ENCODE assay signal across 9 cellular contexts in the genomic region with DNA sequence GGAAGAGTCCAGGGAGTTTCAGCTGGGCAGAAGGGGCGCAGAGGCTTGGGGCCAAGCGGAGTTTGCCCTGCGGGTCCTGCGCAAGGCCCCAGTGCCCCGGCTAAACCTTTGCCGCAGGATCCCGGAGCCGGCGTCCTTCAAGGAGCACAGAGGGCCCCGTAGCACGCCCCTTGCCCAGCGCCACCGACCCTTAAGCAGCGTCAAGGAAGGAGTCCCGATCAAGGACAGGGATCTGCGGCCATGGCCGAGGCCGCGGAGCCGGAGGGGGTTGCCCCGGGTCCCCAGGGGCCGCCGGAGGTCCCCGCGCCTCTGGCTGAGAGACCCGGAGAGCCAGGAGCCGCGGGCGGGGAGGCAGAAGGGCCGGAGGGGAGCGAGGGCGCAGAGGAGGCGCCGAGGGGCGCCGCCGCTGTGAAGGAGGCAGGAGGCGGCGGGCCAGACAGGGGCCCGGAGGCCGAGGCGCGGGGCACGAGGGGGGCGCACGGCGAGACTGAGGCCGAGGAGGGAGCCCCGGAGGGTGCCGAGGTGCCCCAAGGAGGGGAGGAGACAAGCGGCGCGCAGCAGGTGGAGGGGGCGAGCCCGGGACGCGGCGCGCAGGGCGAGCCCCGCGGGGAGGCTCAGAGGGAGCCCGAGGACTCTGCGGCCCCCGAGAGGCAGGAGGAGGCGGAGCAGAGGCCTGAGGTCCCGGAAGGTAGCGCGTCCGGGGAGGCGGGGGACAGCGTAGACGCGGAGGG. TPM values are rescaled to one million over a fixed set of nuclear protein-coding genes. Genes with fewer than 3 reads are reported as not detected.
DNase-seq lines count a peak whose midpoint lies in the region; ATAC-seq and TF ChIP-seq lines count a peak whose summit lies in the region.
"Had no signal": no experiment of that assay in that cellular context is flagged by ENCODE, and none has a peak within 500 bp of the region (broad histone marks: within the 10 kb centered on the region; RNA-seq: fewer than 3 reads in every experiment).

No MANE protein-coding gene starts in this region.

- no peaks in the 10 kb centered on the region for H3K36me3 ChIP-seq in colonic mucosa

- peak overlapping the region in 1 of 2 donors; percentile 54 for H3K9ac ChIP-seq in colonic mucosa (ENCODE audit: low read depth in 2 of 2, low read length in 2 of 2)

- peak overlapping the region; percentile 63 for H3K4me3 ChIP-seq in colonic mucosa
- H3K4me3 ChIP-seq: K562 had no signal

- peaks cover 89% of the 10 kb centered on the region for H3K27me3 Mint-ChIP-seq in nephron (ENCODE audit: low read depth)

- no peaks in the 10 kb centered on the region for H3K9me3 Mint-ChIP-seq in nephron

- H3K36me3 Mint-ChIP-seq in nephron (ENCODE audit: low read depth) = no peaks in the 10 kb centered on the region

- peaks cover 13% of the 10 kb centered on the region for H3K27me3 ChIP-seq in colonic mucosa

- no peaks in the 10 kb centered on the region for H3K9me3 ChIP-seq in colonic mucosa

- H3K4me3 Mint-ChIP-seq in nephron = peak overlapping the region; percentile 75 to 77 (median 76)

- DNase-seq in GM13977 (ENCODE audit: low spot score) (peak; percentile 81), colonic mucosa (no peak), NCI-H2107 (lab: John Stamatoyannopoulos, UW) (no peak), DMS114 treated with DMSO at 0.1 percent for 48 hours (lab: John Stamatoyannopoulos, UW; ENCODE audit: unreplicated experiment) (no peak), HuH-7 (ENCODE audit: low spot score) (no peak)

- intact Hi-C loops in colonic mucosa (cut with DNase I) = no loop called here

- H3K27ac ChIP-seq in colonic mucosa = no peak overlapping the region

- peaks cover 14% of the 10 kb centered on the region for H3K4me1 Mint-ChIP-seq in nephron

- H3K27ac Mint-ChIP-seq in nephron = no peak overlapping the region

- H3K4me1 ChIP-seq in colonic mucosa = no peaks in the 10 kb centered on the region

- in situ Hi-C loops in GM13977 (cut with MboI; ENCODE audit: low pct_unique_long_range_greater_than_20kb, low sequenced_read_pairs, unreplicated experiment) = no loop called here

- ATAC-seq in HG03108 (IDR thresholded peaks at IDR 0.05; ENCODE audit: unreplicated experiment) = peak; percentile 53
- no peak for ATAC-seq in GM18907 (IDR thresholded peaks at IDR 0.05; ENCODE audit: unreplicated experiment)
- ATAC-seq: K562 had no signal

- TF ChIP-seq CTCF in GM13977 (IDR thresholded peaks at IDR 0.05; ENCODE audit: extremely low read depth, insufficient read depth, missing control alignments) = no peak
- TF ChIP-seq CTCF in colonic mucosa (IDR thresholded peaks at IDR 0.05) = no peak
- no peak for TF ChIP-seq CTCF in nephron (IDR thresholded peaks at IDR 0.05; ENCODE audit: unreplicated experiment in 3 of 3)

RNA-seq across cellular contexts. Expression of a gene that starts 0.5 kb away (rescaled TPM):
- 10 to 100 TPM in 1 of 2 donors, 1 to 10 TPM in 1; 9.4 to 12.8 TPM for total RNA-seq in colonic mucosa
- total RNA-seq: K562 had no signal

RNA-seq across cellular contexts. Expression of a gene that starts 54.4 kb away (rescaled TPM):
- 10 to 100 TPM; 38.0 to 68.7 TPM for total RNA-seq in colonic mucosa
